In genomic region chr17:35808962-35809854, GRCh38 we compare ENCODE assay signal across 8 cellular contexts.
DNase-seq lines count a peak whose midpoint lies in the region; ATAC-seq and TF ChIP-seq lines count a peak whose summit lies in the region.

Gene TAF15, plus strand, starts transcription at chr17:35809484. Its CDS starts 86 bp downstream, at chr17:35809570.

- peak; percentile 89 for TF ChIP-seq CTCF in AG09319 (IDR thresholded peaks at IDR 0.05; ENCODE audit: low read depth, low read length)

- DNase-seq in AG09319 (ENCODE audit: extremely low read depth, low read depth) = peak; percentile 98
- DNase-seq in NCI-H345 (lab: John Stamatoyannopoulos, UW) = peak; percentile 98
- DNase-seq in activated CD4-positive, CD25-positive, alpha-beta regulatory T cell (lab: John Stamatoyannopoulos, UW) = peak; percentile 85 to 93 (median 88)
- peak; percentile 97 for DNase-seq in central memory CD4-positive, alpha-beta T cell
- DNase-seq in iris pigment epithelial cell (ENCODE audit: low read depth) = peak; percentile 100
- peak; percentile 91 for DNase-seq in stimulated activated CD4-positive, alpha-beta T cell treated with anti-CD3 and anti-CD28 coated beads, Interleukin-12 subunit alpha, Interleukin-12 subunit beta, amount 100 ng/mL, for 4 hours

- ATAC-seq in GM19023 (IDR thresholded peaks at IDR 0.05; ENCODE audit: unreplicated experiment) (peak; percentile 96), HG03280 (IDR thresholded peaks at IDR 0.05; ENCODE audit: unreplicated experiment) (peak; percentile 90)

Comparison
In these comparisons a context has a peak if more than half of its experiments do, and no peak if none do; other contexts are left out.
1. Peak in every context shown above with its lines: DNase-seq and ATAC-seq.